In genomic region chr16:11224894-11225676, GRCh38 we compare ENCODE assay signal across 1 cellular context.
TF ChIP-seq lines count a peak whose summit lies in the region.

No MANE protein-coding gene starts in this region.

TF ChIP-seq in GM12878, 131 proteins besides CTCF, POLR2A, EP300 and RAD21 (continued from another document):
- TF ChIP-seq ZBTB33 (IDR thresholded peaks at IDR 0.05): no peak
- TF ChIP-seq CEBPB (IDR thresholded peaks at IDR 0.05; ENCODE audit: borderline replicate concordance in 1 of 2, low read depth in 2 of 2, low read length in 2 of 2): no peak
- peak; percentile 94 for TF ChIP-seq MEF2A (IDR thresholded peaks at IDR 0.05; ENCODE audit: insufficient read depth, low read depth, low read length)
- TF ChIP-seq JUNB (IDR thresholded peaks at IDR 0.05): peak; percentile 41; the same call in 1 of the 2 replicates
- TF ChIP-seq SMC3 (IDR thresholded peaks at IDR 0.05; ENCODE audit: borderline replicate concordance, low read length): peak; percentile 16; the same call in 1 of the 2 replicates
- TF ChIP-seq RCOR1 (conservative IDR thresholded peaks at IDR 0.05; ENCODE audit: low read depth, low read length): no peak; the same call in 1 of the 2 replicates
- 0 out of 2 replicates have a peak, but pooled peaks have one; percentile 74 for TF ChIP-seq GATAD2B (conservative IDR thresholded peaks at IDR 0.05; ENCODE audit: low read depth)
- peak; percentile 94; the same call in 1 of the 2 replicates for TF ChIP-seq HDGF (IDR thresholded peaks at IDR 0.05)
- 0 out of 4 replicates have a peak, but pooled peaks of 1 of the 2 experiments have one; percentile 27 for TF ChIP-seq SRF (IDR thresholded peaks at IDR 0.05; ENCODE audit: low read depth in 2 of 2, low read length in 2 of 2)
- TF ChIP-seq MYC (IDR thresholded peaks at IDR 0.05; ENCODE audit: insufficient read depth, insufficient read length, insufficient replicate concordance, low read length, severe bottlenecking): no peak
- TF ChIP-seq PAX5 (IDR thresholded peaks at IDR 0.05; ENCODE audit: borderline replicate concordance, low read depth, low read length): peak; percentile 42; the same call in 1 of the 2 replicates
- peak; percentile 96 for TF ChIP-seq MEF2B (IDR thresholded peaks at IDR 0.05; ENCODE audit: partially characterized antibody, poor library complexity, severe bottlenecking)
- TF ChIP-seq STAT1 (conservative IDR thresholded peaks at IDR 0.05): no peak
- peak; percentile 55; the same call in 1 of the 2 replicates for TF ChIP-seq PKNOX1 (IDR thresholded peaks at IDR 0.05)
- TF ChIP-seq CUX1 (IDR thresholded peaks at IDR 0.05; ENCODE audit: insufficient replicate concordance, low read depth, low read length): peak; percentile 67
- TF ChIP-seq CBFB (IDR thresholded peaks at IDR 0.05; ENCODE audit: low read depth): peak; percentile 11; the same call in 1 of the 2 replicates
- TF ChIP-seq BHLHE40 (IDR thresholded peaks at IDR 0.05; ENCODE audit: borderline replicate concordance in 1 of 2, low read depth in 2 of 2, low read length in 1 of 2): peak in 1 of 2 experiments; percentile 66; a peak in 3 of 4 replicates
- TF ChIP-seq BMI1 (IDR thresholded peaks at IDR 0.05; ENCODE audit: borderline replicate concordance): no peak
- no peak for TF ChIP-seq SUPT20H (IDR thresholded peaks at IDR 0.05; ENCODE audit: borderline replicate concordance, control insufficient read depth, low read depth, low read length)
- peak; percentile 8 for TF ChIP-seq PBX3 (IDR thresholded peaks at IDR 0.05; ENCODE audit: insufficient replicate concordance, low read depth, low read length)
- no peak; the same call in 1 of the 2 replicates for TF ChIP-seq NFIC (IDR thresholded peaks at IDR 0.05; ENCODE audit: low read depth, low read length)
- peak; percentile 4; the same call in 1 of the 2 replicates for TF ChIP-seq IRF4 (IDR thresholded peaks at IDR 0.05; ENCODE audit: low read depth, low read length)
- TF ChIP-seq CHD2 (IDR thresholded peaks at IDR 0.05; ENCODE audit: borderline replicate concordance, low read depth, low read length): peak; percentile 33; the same call in 1 of the 2 replicates
